ENCODE assay signal across 28 cellular contexts in the genomic region with DNA sequence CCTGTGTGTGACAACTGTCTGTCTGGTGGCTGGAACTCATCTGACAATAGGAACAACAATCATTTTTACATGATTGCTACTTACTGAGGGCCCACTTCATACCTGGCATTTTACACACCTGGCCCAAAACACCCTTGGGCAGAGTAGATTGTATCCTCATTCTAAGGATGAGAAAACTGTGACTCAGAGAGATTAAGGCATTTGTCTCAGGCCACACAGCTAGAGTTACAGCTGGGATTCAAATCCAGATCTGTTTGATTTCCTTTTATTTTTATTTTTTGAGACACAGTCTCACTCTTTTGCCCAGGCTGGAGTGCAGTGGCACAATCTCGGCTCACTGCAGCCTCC.
"Had no signal": no experiment of that assay in that cellular context is flagged by ENCODE, and none has a peak within 500 bp of the region (broad histone marks: within the 10 kb centered on the region; RNA-seq: fewer than 3 reads in every experiment).

No MANE protein-coding gene starts in this region.

- ATAC-seq: activated CD8-positive, alpha-beta memory T cell treated with anti-CD3 and anti-CD28 coated beads, Interleukin-2, amount 10 ng/mL, durations not matched to agents 7 days and 5 days; activated naive CD8-positive, alpha-beta T cell treated with anti-CD3 and anti-CD28 coated beads, Interleukin-2, amount 50 U/mL, for 24 hours had no signal

- H3K27ac ChIP-seq: ascending aorta, cardiac muscle cell, VCaP had no signal

- H3K27me3 ChIP-seq: ascending aorta, cardiac muscle cell had no signal

- H3K9me3 ChIP-seq: ascending aorta had no signal

- H3K36me3 ChIP-seq: ascending aorta, cardiac muscle cell had no signal

- H3K4me3 ChIP-seq: ascending aorta, cardiac muscle cell had no signal

- DNase-seq: activated B cell treated with CpG ODN at 0.5 μM for 24 hours; activated CD4-positive, alpha-beta memory T cell treated with anti-CD3 and anti-CD28 coated beads, Interleukin-2, amount 10 ng/mL, durations not matched to agents 7 days and 5 days; activated CD4-positive, alpha-beta T cell treated with anti-CD3 and anti-CD28 coated beads for 4 hours; activated CD4-positive, alpha-beta T cell treated with anti-CD3 and anti-CD28 coated beads, Interleukin-2, amount 10 ng/mL, durations not matched to agents 24 days and 14 days; activated CD4-positive, alpha-beta T cell treated with anti-CD3 and anti-CD28 coated beads, Interleukin-2, amount 50 U/mL, for 48 hours; activated CD4-positive, CD25-positive, alpha-beta regulatory T cell treated with anti-CD3 and anti-CD28 coated beads, Interleukin-2, amount 50 U/mL, for 72 hours; activated CD8-positive, alpha-beta memory T cell treated with anti-CD3 and anti-CD28 coated beads for 24 hours; activated CD8-positive, alpha-beta memory T cell treated with anti-CD3 and anti-CD28 coated beads, Interleukin-2, amount 10 ng/mL, durations not matched to agents 7 days and 5 days; activated CD8-positive, alpha-beta memory T cell treated with anti-CD3 and anti-CD28 coated beads, Interleukin-2, amount 50 U/mL, for 48 hours; activated effector memory CD4-positive, alpha-beta T cell treated with Interleukin-2 at 50 U/mL for 16 hours; activated gamma-delta T cell; activated naive CD4-positive, alpha-beta T cell treated with anti-CD3 and anti-CD28 coated beads, Interleukin-2, amount 10 ng/mL, durations not matched to agents 7 days and 5 days; activated naive CD4-positive, alpha-beta T cell treated with Interleukin-2 at 50 U/mL for 16 hours; activated naive CD8-positive, alpha-beta T cell treated with anti-CD3 and anti-CD28 coated beads, Interleukin-2, amount 10 ng/mL, durations not matched to agents 7 days and 5 days; activated naive CD8-positive, alpha-beta T cell treated with anti-CD3 and anti-CD28 coated beads, Interleukin-2, amount 50 U/mL, for 24 hours; activated T-cell treated with anti-CD3 and anti-CD28 coated beads, Interleukin-2, amount 50 U/mL, for 24 hours; activated T-cell treated with anti-CD3 and anti-CD28 coated beads, Interleukin-2, amount 50 U/mL, for 48 hours; amygdala; anterior cingulate cortex; caudate nucleus; cerebellar nuclear complex; SW 1271; T-helper 1 cell; T-helper 2 cell; T-helper 9 cell had no signal
